ENCODE assay signal across 6 cellular contexts in genomic region chr2:71323386-71323785, GRCh38.
"Had no signal": no experiment of that assay in that cellular context is flagged by ENCODE, and none has a peak within 500 bp of the region (broad histone marks: within the 10 kb centered on the region; RNA-seq: fewer than 3 reads in every experiment).

No MANE protein-coding gene starts in this region.

- DNase-seq: IMR-90, KBM-7, KG1 had no signal

- H3K4me2 ChIP-seq: KMS-11 had no signal

- FAIRE-seq: HepG2 had no signal

- H3K27ac ChIP-seq: HL-60, KMS-11 had no signal

- ATAC-seq: HepG2 had no signal

- H3K9ac ChIP-seq: KMS-11 had no signal
